9 cellular contexts compared by ENCODE assay signal in the genomic region with DNA sequence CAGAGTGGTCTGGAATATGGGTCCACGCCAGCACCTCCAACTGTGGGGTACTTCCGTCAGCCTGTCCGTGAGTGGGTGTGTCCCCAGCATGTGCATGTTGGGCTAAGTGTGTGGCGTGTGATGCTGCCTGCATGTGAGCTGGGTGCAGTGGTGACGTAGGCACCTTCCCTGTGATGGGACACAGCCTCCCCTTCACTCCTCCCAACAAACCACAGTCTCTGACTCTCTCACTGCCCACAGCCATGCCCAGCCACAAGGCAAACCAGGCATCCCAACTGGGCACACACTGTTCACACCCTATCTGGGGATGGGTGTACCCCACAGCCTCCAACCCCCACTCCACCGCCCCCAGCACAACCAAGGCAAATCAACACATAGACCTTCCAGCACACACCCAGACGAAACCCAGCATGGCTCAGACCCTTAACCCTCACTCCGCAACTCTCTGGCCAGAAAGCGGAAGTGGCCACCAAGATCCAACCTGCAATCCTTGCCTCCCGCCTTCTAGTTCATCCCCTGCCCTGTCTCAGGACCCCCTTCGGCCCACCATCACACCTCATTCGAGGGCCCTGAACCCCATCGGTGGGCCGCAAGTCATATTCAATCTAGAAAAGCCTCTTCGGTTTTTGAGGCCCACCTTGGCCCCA. TPM values are rescaled to one million over a fixed set of nuclear protein-coding genes. Genes with fewer than 3 reads are reported as not detected.
DNase-seq lines count a peak whose midpoint lies in the region; ATAC-seq and TF ChIP-seq lines count a peak whose summit lies in the region.
"Had no signal": no experiment of that assay in that cellular context is flagged by ENCODE, and none has a peak within 500 bp of the region (broad histone marks: within the 10 kb centered on the region; RNA-seq: fewer than 3 reads in every experiment).

No MANE protein-coding gene starts in this region.

- ATAC-seq in GM21737 (IDR thresholded peaks at IDR 0.05; ENCODE audit: unreplicated experiment), result no peak
- no peak for ATAC-seq in GM18867 (IDR thresholded peaks at IDR 0.05; ENCODE audit: unreplicated experiment)

- H3K9me3 ChIP-seq in Karpas-422 (ENCODE audit: low read length), result no peaks in the 10 kb centered on the region

- H3K4me3 ChIP-seq in BJ (ENCODE audit: low read depth, low read length) (peak overlapping the region; percentile 21), Karpas-422 (ENCODE audit: low read length) (peak overlapping the region; percentile 57; the same call in 1 of the 2 replicates), choroid plexus epithelial cell (ENCODE audit: low read depth, low read length) (peak overlapping the region; percentile 54)

- H3K9ac ChIP-seq in Karpas-422 (ENCODE audit: low read length), result no peak overlapping the region

- H3K36me3 ChIP-seq in BJ (ENCODE audit: control insufficient read depth, insufficient read depth, low read length), result peaks cover 2% of the 10 kb centered on the region; the same call in 1 of the 2 replicates
- H3K36me3 ChIP-seq in Karpas-422 (ENCODE audit: insufficient read depth, low read length), result no peaks in the 10 kb centered on the region

- H3K79me2 ChIP-seq in Karpas-422 (ENCODE audit: low read length), result no peaks in the 10 kb centered on the region

- no peak for DNase-seq in BJ (ENCODE audit: low read depth)
- DNase-seq in Karpas-422, result no peak
- DNase-seq in choroid plexus epithelial cell (ENCODE audit: low read depth), result no peak
- DNase-seq in kidney tubule cell (ENCODE audit: low spot score), result no peak
- DNase-seq in HUDEP-2 (lab: John Stamatoyannopoulos, UW; ENCODE audit: unreplicated experiment in 76 of 76), result no peak

- peak overlapping the region; percentile 53 for H3K4me2 ChIP-seq in Karpas-422 (ENCODE audit: low read depth, low read length, poor library complexity, severe bottlenecking)

- H3K4me3 Mint-ChIP-seq in nephron, result peak overlapping the region; percentile 76 to 89 (median 79)

- H3K27ac ChIP-seq in Karpas-422 (ENCODE audit: low read length), result no peak overlapping the region
- H3K27ac ChIP-seq: epithelial cell of prostate had no signal

- peaks cover 7% of the 10 kb centered on the region for H3K4me1 ChIP-seq in Karpas-422 (ENCODE audit: low read length)

- peaks cover 31% of the 10 kb centered on the region for H3K4me1 Mint-ChIP-seq in nephron

- no peaks in the 10 kb centered on the region for H4K20me1 ChIP-seq in Karpas-422 (ENCODE audit: insufficient read depth, low read depth, low read length)

- H3K9me3 Mint-ChIP-seq in nephron, result no peaks in the 10 kb centered on the region

- no peaks in the 10 kb centered on the region for H3K36me3 Mint-ChIP-seq in nephron (ENCODE audit: low read depth)

- peaks cover 41% of the 10 kb centered on the region for H3K27me3 Mint-ChIP-seq in nephron (ENCODE audit: low read depth)

- CTCF ChIA-PET in BJ (lab: Yijun Ruan, JAX), result interaction anchor here (0.9 kb wide), 1 partner anchor 14 kb away, joined by 3 read pairs; no protein-coding TSS in a partner anchor

- peak overlapping the region in 2 of 3 experiments; percentile 27 to 69 for H3K27ac Mint-ChIP-seq in nephron

- no peaks in the 10 kb centered on the region for H3K9me2 ChIP-seq in Karpas-422 (replicated peaks; ENCODE audit: insufficient read depth, low read length)

- TF ChIP-seq CTCF in BJ (IDR thresholded peaks at IDR 0.05; ENCODE audit: insufficient read depth, low read depth, low read length) (no peak), choroid plexus epithelial cell (conservative IDR thresholded peaks at IDR 0.05; ENCODE audit: low read depth, low read length) (no peak), nephron (IDR thresholded peaks at IDR 0.05; ENCODE audit: unreplicated experiment in 3 of 3) (no peak)

- H3K27me3 ChIP-seq in BJ (ENCODE audit: control insufficient read depth, insufficient read depth, low read length), result peaks cover 44% of the 10 kb centered on the region
- H3K27me3 ChIP-seq in Karpas-422 (ENCODE audit: low read length), result no peaks in the 10 kb centered on the region

- H2AFZ ChIP-seq in Karpas-422 (ENCODE audit: low read length), result no peak overlapping the region

- POLR2A ChIA-PET in BJ (lab: Charles Lee), result no interaction called here

RNA-seq across cellular contexts. Expression of gene PSD, which starts 10.4 kb away (rescaled TPM):
- 1.2 and 1.8 TPM in 2 replicates for polyA plus RNA-seq in BJ (2011; rRNA removed)
- polyA minus RNA-seq in BJ (2011; rRNA and poly(A)+ RNA removed), result 0.81 and 0.98 TPM in 2 replicates
- total RNA-seq in Karpas-422 (2014; rRNA removed; shearing (Covaris generic); ENCODE audit: low replicate concordance), result 0.19 and 0.61 TPM in 2 replicates

RNA-seq across cellular contexts. Expression of gene FBXL15, which starts 12.4 kb away (rescaled TPM):
- 3.5 and 7.5 TPM in 2 replicates for polyA plus RNA-seq in BJ (2011; rRNA removed)
- 0.77 and 1.2 TPM in 2 replicates for polyA minus RNA-seq in BJ (2011; rRNA and poly(A)+ RNA removed)
- total RNA-seq in Karpas-422 (2014; rRNA removed; shearing (Covaris generic); ENCODE audit: low replicate concordance), result 2.4 and 3.6 TPM in 2 replicates

RNA-seq across cellular contexts. Expression of gene NFKB2, which starts 12.7 kb away (rescaled TPM):
- polyA plus RNA-seq in BJ (2011; rRNA removed), result 17.8 and 31.3 TPM in 2 replicates
- 14.1 and 14.5 TPM in 2 replicates for polyA minus RNA-seq in BJ (2011; rRNA and poly(A)+ RNA removed)
- 3.1 and 7.4 TPM in 2 replicates for total RNA-seq in Karpas-422 (2014; rRNA removed; shearing (Covaris generic); ENCODE audit: low replicate concordance)

RNA-seq across cellular contexts. Expression of gene CUEDC2, which starts 24.2 kb away (rescaled TPM):
- polyA plus RNA-seq in BJ (2011; rRNA removed), result 51.2 and 74.4 TPM in 2 replicates
- 22.3 and 31.1 TPM in 2 replicates for polyA minus RNA-seq in BJ (2011; rRNA and poly(A)+ RNA removed)
- 27.1 and 34.1 TPM in 2 replicates for total RNA-seq in Karpas-422 (2014; rRNA removed; shearing (Covaris generic); ENCODE audit: low replicate concordance)

RNA-seq across cellular contexts. Expression of gene C10orf95, which starts 43.1 kb away (rescaled TPM):
- polyA plus RNA-seq in BJ (2011; rRNA removed), result not detected in 2 replicates
- not detected in 2 replicates for polyA minus RNA-seq in BJ (2011; rRNA and poly(A)+ RNA removed)
- 0.78 TPM in 1 of 2 replicates, not detected in the other for total RNA-seq in Karpas-422 (2014; rRNA removed; shearing (Covaris generic); ENCODE audit: low replicate concordance)
